ENCODE assay signal across 8 cellular contexts in genomic region chr19:13060233-13060963, GRCh38. TPM values are rescaled to one million over a fixed set of nuclear protein-coding genes. Genes with fewer than 3 reads are reported as not detected.
DNase-seq lines count a peak whose midpoint lies in the region; ATAC-seq and TF ChIP-seq lines count a peak whose summit lies in the region.

No MANE protein-coding gene starts in this region.

- H3K27ac ChIP-seq in right lobe of liver: peak overlapping the region in 1 of 3 donors; percentile 34
- peak overlapping the region; percentile 26 for H3K27ac ChIP-seq in urinary bladder (ENCODE audit: low read depth)

- intact Hi-C loops in activated naive CD4-positive, alpha-beta T cell treated with anti-CD3 and anti-CD28 coated beads for 36 hours (cut with micrococcal nuclease): loop anchor here (2.0 kb wide), 1 partner anchor 34 kb away; no protein-coding TSS in a partner anchor
- intact Hi-C loops in right lobe of liver (cut with DNase I): no loop called here

- H3K9me3 ChIP-seq in right lobe of liver: no peaks in the 10 kb centered on the region

- H3K36me3 Mint-ChIP-seq in activated naive CD4-positive, alpha-beta T cell treated with anti-CD3 and anti-CD28 coated beads for 36 hours (ENCODE audit: low read depth): no peaks in the 10 kb centered on the region

- H3K36me3 ChIP-seq in right lobe of liver: no peaks in the 10 kb centered on the region
- no peaks in the 10 kb centered on the region for H3K36me3 ChIP-seq in urinary bladder (ENCODE audit: insufficient read depth)

- DNase-seq in activated naive CD4-positive, alpha-beta T cell treated with anti-CD3 and anti-CD28 coated beads for 36 hours: no peak
- DNase-seq in activated naive CD4-positive, alpha-beta T cell treated with Interleukin-2 at 50 U/mL for 16 hours: no peak
- peak; percentile 48 for DNase-seq in astrocyte of the hippocampus (ENCODE audit: low read depth, low spot score)
- DNase-seq in right lobe of liver: no peak
- no peak for DNase-seq in MV-4-11 (lab: John Stamatoyannopoulos, UW)

- ATAC-seq in right lobe of liver (no peak), GM18858 (IDR thresholded peaks at IDR 0.05; ENCODE audit: unreplicated experiment) (no peak), GM18861 (IDR thresholded peaks at IDR 0.05; ENCODE audit: unreplicated experiment) (no peak)

- no peak overlapping the region for H3K27ac Mint-ChIP-seq in activated naive CD4-positive, alpha-beta T cell treated with anti-CD3 and anti-CD28 coated beads for 36 hours

- peak overlapping the region; percentile 71 for H3K4me3 Mint-ChIP-seq in activated naive CD4-positive, alpha-beta T cell treated with anti-CD3 and anti-CD28 coated beads for 36 hours

- H3K27me3 ChIP-seq in right lobe of liver: no peaks in the 10 kb centered on the region

- no peak for TF ChIP-seq POLR2A in right lobe of liver (IDR thresholded peaks at IDR 0.05)

- TF ChIP-seq CTCF in right lobe of liver (IDR thresholded peaks at IDR 0.05): no peak

- peaks cover 4% of the 10 kb centered on the region for H3K27me3 Mint-ChIP-seq in activated naive CD4-positive, alpha-beta T cell treated with anti-CD3 and anti-CD28 coated beads for 36 hours (ENCODE audit: low read depth)

- WGBS in right lobe of liver (ENCODE audit: insufficient coverage, low coverage, low lambda C conversion rate, missing lambda C conversion rate): 10% methylated on average over 9 of the region's 19 CpGs
- whole genome bisulfite sequencing in urinary bladder: 19% methylated on average over 19 of the region's 19 CpGs

- H3K9me3 Mint-ChIP-seq in activated naive CD4-positive, alpha-beta T cell treated with anti-CD3 and anti-CD28 coated beads for 36 hours: no peaks in the 10 kb centered on the region

- H3K4me1 Mint-ChIP-seq in activated naive CD4-positive, alpha-beta T cell treated with anti-CD3 and anti-CD28 coated beads for 36 hours (ENCODE audit: low read depth): peaks cover 9% of the 10 kb centered on the region

- peak overlapping the region in 2 of 3 donors; percentile 45 to 49 for H3K4me3 ChIP-seq in right lobe of liver
- peak overlapping the region; percentile 14 for H3K4me3 ChIP-seq in urinary bladder (ENCODE audit: low read depth, low read length)

- H3K4me1 ChIP-seq in right lobe of liver: peaks cover 0 to 22% (median 6%) of the 10 kb centered on the region in 4 donors
- H3K4me1 ChIP-seq in urinary bladder (ENCODE audit: insufficient read depth): no peaks in the 10 kb centered on the region

- CTCF ChIA-PET in activated naive CD4-positive, alpha-beta T cell treated with anti-CD3 and anti-CD28 coated beads for 36 hours (lab: Charles Lee): interaction anchor here (0.7 to 6.2 kb wide), 26 partner anchors 8 to 666 kb away, joined by 3 to 110 read pairs (median 8); no protein-coding TSS in a partner anchor

RNA-seq across cellular contexts. Expression of gene LYL1, which starts 42.3 kb away (rescaled TPM):
- 1 to 10 TPM; 1.8 to 2.2 TPM for total RNA-seq in activated naive CD4-positive, alpha-beta T cell treated with anti-CD3 and anti-CD28 coated beads for 36 hours
- total RNA-seq in right lobe of liver: 1 to 10 TPM; 1.1 to 3.7 (median 2.3) TPM
- total RNA-seq in urinary bladder: 4.8 TPM
- 15.7 TPM for polyA plus RNA-seq in urinary bladder

RNA-seq across cellular contexts. Expression of gene TRMT1, which starts 56.1 kb away (rescaled TPM):
- total RNA-seq in activated naive CD4-positive, alpha-beta T cell treated with anti-CD3 and anti-CD28 coated beads for 36 hours: 10 to 100 TPM; 55.8 to 59.6 TPM
- total RNA-seq in right lobe of liver (10 to 100 TPM; 15.0 to 20.5 (median 17.2) TPM), urinary bladder (16.5 TPM)
- polyA plus RNA-seq in urinary bladder: 31.2 TPM

RNA-seq across cellular contexts. Expression of gene NACC1, which starts 57.7 kb away (rescaled TPM):
- 10 to 100 TPM; 41.3 to 45.0 TPM for total RNA-seq in activated naive CD4-positive, alpha-beta T cell treated with anti-CD3 and anti-CD28 coated beads for 36 hours
- total RNA-seq in right lobe of liver: 10 to 100 TPM; 19.2 to 30.3 (median 26.4) TPM
- total RNA-seq in urinary bladder: 10.2 TPM
- polyA plus RNA-seq in urinary bladder: 25.7 TPM
